Comparison of ENCODE assay signal across 1 cellular context in the genomic region with DNA sequence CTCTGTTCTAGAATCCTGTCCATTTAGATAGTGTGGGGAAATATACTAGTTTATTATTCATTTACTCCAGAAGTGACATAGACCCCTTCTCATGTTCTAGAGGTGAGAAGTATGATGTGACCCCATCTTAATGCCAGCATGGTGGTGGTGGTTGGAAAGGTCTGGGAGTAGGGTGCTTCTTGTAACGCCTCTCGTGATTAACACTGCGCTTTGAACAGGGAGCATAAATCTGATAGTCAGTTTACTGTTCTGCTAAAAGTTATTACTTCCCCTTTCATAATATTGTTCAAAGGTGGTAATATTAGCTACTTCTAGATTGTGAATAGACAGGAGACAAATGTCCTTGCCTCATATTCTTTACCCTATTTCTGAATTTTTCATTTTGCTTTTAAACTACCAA.
TF ChIP-seq lines count a peak whose summit lies in the region.

No MANE protein-coding gene starts in this region.

TF ChIP-seq in GM12878, 131 proteins besides CTCF, POLR2A, EP300 and RAD21 (continued from another document):
- TF ChIP-seq, protein P1, sequence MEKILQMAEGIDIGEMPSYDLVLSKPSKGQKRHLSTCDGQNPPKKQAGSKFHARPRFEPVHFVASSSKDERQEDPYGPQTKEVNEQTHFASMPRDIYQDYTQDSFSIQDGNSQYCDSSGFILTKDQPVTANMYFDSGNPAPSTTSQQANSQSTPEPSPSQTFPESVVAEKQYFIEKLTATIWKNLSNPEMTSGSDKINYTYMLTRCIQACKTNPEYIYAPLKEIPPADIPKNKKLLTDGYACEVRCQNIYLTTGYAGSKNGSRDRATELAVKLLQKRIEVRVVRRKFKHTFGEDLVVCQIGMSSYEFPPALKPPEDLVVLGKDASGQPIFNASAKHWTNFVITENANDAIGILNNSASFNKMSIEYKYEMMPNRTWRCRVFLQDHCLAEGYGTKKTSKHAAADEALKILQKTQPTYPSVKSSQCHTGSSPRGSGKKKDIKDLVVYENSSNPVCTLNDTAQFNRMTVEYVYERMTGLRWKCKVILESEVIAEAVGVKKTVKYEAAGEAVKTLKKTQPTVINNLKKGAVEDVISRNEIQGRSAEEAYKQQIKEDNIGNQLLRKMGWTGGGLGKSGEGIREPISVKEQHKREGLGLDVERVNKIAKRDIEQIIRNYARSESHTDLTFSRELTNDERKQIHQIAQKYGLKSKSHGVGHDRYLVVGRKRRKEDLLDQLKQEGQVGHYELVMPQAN (conservative IDR thresholded peaks at IDR 0.05), result no peak
- TF ChIP-seq, protein P2, sequence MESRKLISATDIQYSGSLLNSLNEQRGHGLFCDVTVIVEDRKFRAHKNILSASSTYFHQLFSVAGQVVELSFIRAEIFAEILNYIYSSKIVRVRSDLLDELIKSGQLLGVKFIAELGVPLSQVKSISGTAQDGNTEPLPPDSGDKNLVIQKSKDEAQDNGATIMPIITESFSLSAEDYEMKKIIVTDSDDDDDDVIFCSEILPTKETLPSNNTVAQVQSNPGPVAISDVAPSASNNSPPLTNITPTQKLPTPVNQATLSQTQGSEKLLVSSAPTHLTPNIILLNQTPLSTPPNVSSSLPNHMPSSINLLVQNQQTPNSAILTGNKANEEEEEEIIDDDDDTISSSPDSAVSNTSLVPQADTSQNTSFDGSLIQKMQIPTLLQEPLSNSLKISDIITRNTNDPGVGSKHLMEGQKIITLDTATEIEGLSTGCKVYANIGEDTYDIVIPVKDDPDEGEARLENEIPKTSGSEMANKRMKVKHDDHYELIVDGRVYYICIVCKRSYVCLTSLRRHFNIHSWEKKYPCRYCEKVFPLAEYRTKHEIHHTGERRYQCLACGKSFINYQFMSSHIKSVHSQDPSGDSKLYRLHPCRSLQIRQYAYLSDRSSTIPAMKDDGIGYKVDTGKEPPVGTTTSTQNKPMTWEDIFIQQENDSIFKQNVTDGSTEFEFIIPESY (IDR thresholded peaks at IDR 0.05), result peak; percentile 69; the same call in 1 of the 2 replicates
